In genomic region chr2:46899053-46899452, GRCh38 we compare ENCODE assay signal across 24 cellular contexts.
"Had no signal": no experiment of that assay in that cellular context is flagged by ENCODE, and none has a peak within 500 bp of the region (broad histone marks: within the 10 kb centered on the region; RNA-seq: fewer than 3 reads in every experiment).

No MANE protein-coding gene starts in this region.

- H3K9me3 Mint-ChIP-seq: dendritic cell treated with granulocyte-macrophage colony-stimulating factor and Interleukin-4, amounts not matched to agents 40 ng/mL and 50 ng/mL, for 4 days; effector memory CD8-positive, alpha-beta T cell; endodermal cell had no signal

- DNase-seq: colonic mucosa; cortex of kidney; dermis blood vessel endothelial cell; dorsolateral prefrontal cortex; effector CD4-positive, alpha-beta T cell; effector CD8-positive, alpha-beta T cell; effector memory CD4-positive, alpha-beta T cell; effector memory CD8-positive, alpha-beta T cell; endodermal cell; erythroblast; esophagus squamous epithelium; foreskin fibroblast; foreskin keratinocyte; foreskin melanocyte; gastrocnemius medialis; head of caudate nucleus; heart left ventricle; heart right ventricle had no signal

- H3K27me3 Mint-ChIP-seq: dendritic cell treated with granulocyte-macrophage colony-stimulating factor and Interleukin-4, amounts not matched to agents 40 ng/mL and 50 ng/mL, for 4 days; effector memory CD8-positive, alpha-beta T cell had no signal

- H3K4me3 ChIP-seq: colonic mucosa, coronary artery, dorsolateral prefrontal cortex, esophagus muscularis mucosa, esophagus squamous epithelium, gastrocnemius medialis, gastroesophageal sphincter, heart left ventricle, heart right ventricle had no signal

- H3K36me3 ChIP-seq: colonic mucosa, gastrocnemius medialis had no signal

- ATAC-seq: effector memory CD8-positive, alpha-beta T cell; esophagus mucosa; foreskin keratinocyte; gastrocnemius medialis; gastroesophageal sphincter; heart left ventricle had no signal

- H3K9me3 ChIP-seq: colonic mucosa, esophagus muscularis mucosa, esophagus squamous epithelium, gastrocnemius medialis, gastroesophageal sphincter, heart left ventricle, heart right ventricle had no signal

- H3K27ac ChIP-seq: colonic mucosa, coronary artery, dorsolateral prefrontal cortex, epithelial cell of prostate, esophagus muscularis mucosa, esophagus squamous epithelium, foreskin keratinocyte, gastrocnemius medialis, gastroesophageal sphincter, heart left ventricle, heart right ventricle had no signal

- H3K4me3 Mint-ChIP-seq: dendritic cell treated with granulocyte-macrophage colony-stimulating factor and Interleukin-4, amounts not matched to agents 40 ng/mL and 50 ng/mL, for 4 days; effector memory CD8-positive, alpha-beta T cell; endodermal cell had no signal

- H3K27me3 ChIP-seq: colonic mucosa, dorsolateral prefrontal cortex, esophagus muscularis mucosa, esophagus squamous epithelium, foreskin keratinocyte, gastrocnemius medialis, gastroesophageal sphincter, heart left ventricle, heart right ventricle had no signal

- H3K4me1 ChIP-seq: colonic mucosa, esophagus squamous epithelium, foreskin keratinocyte, gastrocnemius medialis, gastroesophageal sphincter had no signal

- H3K27ac Mint-ChIP-seq: dendritic cell treated with granulocyte-macrophage colony-stimulating factor and Interleukin-4, amounts not matched to agents 40 ng/mL and 50 ng/mL, for 4 days; effector memory CD8-positive, alpha-beta T cell; endodermal cell had no signal
